In genomic region chr12:113416091-113416754, GRCh38 we compare ENCODE assay signal across 1 cellular context.
TF ChIP-seq lines count a peak whose summit lies in the region.

No MANE protein-coding gene starts in this region.

TF ChIP-seq in K562, 482 proteins besides CTCF, POLR2A, EP300 and RAD21 (continued from another document and continues in another):
- no peak for TF ChIP-seq ZNF280B (CRISPR knock-in tag; IDR thresholded peaks at IDR 0.05)
- no peak for TF ChIP-seq ZNF165 (CRISPR knock-in tag; IDR thresholded peaks at IDR 0.05; ENCODE audit: borderline replicate concordance)
- no peak for TF ChIP-seq HEY1 (CRISPR knock-in tag; IDR thresholded peaks at IDR 0.05; ENCODE audit: borderline replicate concordance)
- peak; percentile 88 for TF ChIP-seq ZBTB17 (CRISPR knock-in tag; IDR thresholded peaks at IDR 0.05)
- no peak for TF ChIP-seq TCF3 (CRISPR knock-in tag; IDR thresholded peaks at IDR 0.05)
- TF ChIP-seq ZNF212 (CRISPR knock-in tag; IDR thresholded peaks at IDR 0.05), result no peak
- TF ChIP-seq THAP12 (CRISPR knock-in tag; IDR thresholded peaks at IDR 0.05), result no peak
- no peak for TF ChIP-seq ZKSCAN1 (IDR thresholded peaks at IDR 0.05; ENCODE audit: low read depth, low read length)
- no peak for TF ChIP-seq ZNF316 (IDR thresholded peaks at IDR 0.05)
- no peak for TF ChIP-seq ZNF347 (CRISPR knock-in tag; IDR thresholded peaks at IDR 0.05; ENCODE audit: low read depth)
- no peak for TF ChIP-seq KLF6 (CRISPR knock-in tag; IDR thresholded peaks at IDR 0.05; ENCODE audit: borderline replicate concordance)
- TF ChIP-seq TAF1 (IDR thresholded peaks at IDR 0.05; ENCODE audit: control insufficient read depth, extremely low read depth, insufficient read depth, low read length, severe bottlenecking), result no peak
- no peak for TF ChIP-seq CHD7 (IDR thresholded peaks at IDR 0.05; ENCODE audit: low read depth, low read length)
- TF ChIP-seq CBFA2T3 (IDR thresholded peaks at IDR 0.05), result peak; percentile 26; the same call in 1 of the 2 replicates
- TF ChIP-seq PYGO2 (tag; IDR thresholded peaks at IDR 0.05), result 0 out of 2 replicates have a peak, but pooled peaks have one; percentile 28
- no peak for TF ChIP-seq RBFOX2 (IDR thresholded peaks at IDR 0.05; ENCODE audit: low read depth, low read length)
- no peak for TF ChIP-seq KHSRP (IDR thresholded peaks at IDR 0.05)
- TF ChIP-seq ATF2 (CRISPR knock-in tag; IDR thresholded peaks at IDR 0.05), result no peak
- no peak for TF ChIP-seq SMAD2 (IDR thresholded peaks at IDR 0.05; ENCODE audit: low read depth, low read length)
- no peak for TF ChIP-seq SUPT5H (IDR thresholded peaks at IDR 0.05)
- TF ChIP-seq CBX8 (IDR thresholded peaks at IDR 0.05; ENCODE audit: borderline replicate concordance, extremely low read depth, low read depth, low read length, poor library complexity, severe bottlenecking), result no peak
- no peak for TF ChIP-seq IRF1 (CRISPR knock-in tag; IDR thresholded peaks at IDR 0.05; ENCODE audit: borderline replicate concordance)
- TF ChIP-seq ZBTB9 (CRISPR knock-in tag; IDR thresholded peaks at IDR 0.05), result no peak
- TF ChIP-seq ZBTB5 (IDR thresholded peaks at IDR 0.05), result no peak
- TF ChIP-seq KDM4B (IDR thresholded peaks at IDR 0.05; ENCODE audit: borderline replicate concordance in 2 of 2, low read depth in 1 of 2), result no peak
- peak; percentile 44 for TF ChIP-seq MEIS2 (IDR thresholded peaks at IDR 0.05; ENCODE audit: partially characterized antibody)
- no peak for TF ChIP-seq CHD2 (IDR thresholded peaks at IDR 0.05; ENCODE audit: low read depth, low read length)
- no peak for TF ChIP-seq POLR2AphosphoS5 (IDR thresholded peaks at IDR 0.05; ENCODE audit: control insufficient read depth, insufficient read depth, low read depth, low read length)
- peak; percentile 65; the same call in 1 of the 2 replicates for TF ChIP-seq ZNF766 (CRISPR knock-in tag; conservative IDR thresholded peaks at IDR 0.05)
- TF ChIP-seq E2F4 (CRISPR knock-in tag; IDR thresholded peaks at IDR 0.05; ENCODE audit: low read depth), result no peak
- TF ChIP-seq ZNF23 (CRISPR knock-in tag; IDR thresholded peaks at IDR 0.05), result no peak
